ENCODE assay signal across 14 cellular contexts in genomic region chr2:8822218-8822617, GRCh38. TPM values are rescaled to one million over a fixed set of nuclear protein-coding genes. Genes with fewer than 3 reads are reported as not detected.
DNase-seq lines count a peak whose midpoint lies in the region; ATAC-seq and TF ChIP-seq lines count a peak whose summit lies in the region.
"Had no signal": no experiment of that assay in that cellular context is flagged by ENCODE, and none has a peak within 500 bp of the region (broad histone marks: within the 10 kb centered on the region; RNA-seq: fewer than 3 reads in every experiment).

No MANE protein-coding gene starts in this region.

- CTCF ChIA-PET in MCF 10A (lab: Yijun Ruan, JAX) = interaction anchor here (0.7 kb wide), 1 partner anchor 9 kb away, joined by 3 read pairs; no protein-coding TSS in a partner anchor
- CTCF ChIA-PET in PC-9 (lab: Charles Lee) = no interaction called here

- H3F3A ChIP-seq in PC-9 (ENCODE audit: insufficient read depth, low read depth) = peaks cover 11% of the 10 kb centered on the region; the same call in 1 of the 2 replicates

- DNase-seq in Kasumi-1 (lab: John Stamatoyannopoulos, UW) (peak; percentile 43 to 54), MCF 10A (ENCODE audit: unreplicated experiment) (peak; percentile 81), iris pigment epithelial cell (ENCODE audit: low read depth) (peak; percentile 46), glutamatergic neuron (no peak), PC-9 (no peak)
- DNase-seq: C1 segment of cervical spinal cord; effector memory CD8-positive, alpha-beta T cell; GDM1; naive thymus-derived CD4-positive, alpha-beta T cell; NCI-H1436 had no signal

- peak overlapping the region; percentile 15 for H3K27ac ChIP-seq in skeletal muscle tissue (ENCODE audit: low read depth, low read length)
- no peak overlapping the region for H3K27ac ChIP-seq in PC-9

- no peak overlapping the region for H2AFZ ChIP-seq in PC-9

- no peak overlapping the region for H3K4me3 ChIP-seq in skeletal muscle tissue (ENCODE audit: low read length in 3 of 3)
- no peak overlapping the region for H3K4me3 ChIP-seq in PC-9

- H3K27me3 ChIP-seq in skeletal muscle tissue (ENCODE audit: control insufficient read depth in 3 of 3, insufficient read depth in 3 of 3, low read length in 3 of 3) (no peaks in the 10 kb centered on the region), PC-9 (ENCODE audit: insufficient read depth, low read depth) (no peaks in the 10 kb centered on the region)

- H3K4me2 ChIP-seq in PC-9 = no peak overlapping the region

- intact Hi-C loops in MCF 10A (cut with micrococcal nuclease) = no loop called here
- intact Hi-C loops in PC-9 (cut with micrococcal nuclease; ENCODE audit: unreplicated experiment) = no loop called here

- H3K4me3 Mint-ChIP-seq in MCF 10A (ENCODE audit: unreplicated experiment) = no peak overlapping the region
- no peak overlapping the region for H3K4me3 Mint-ChIP-seq in glutamatergic neuron (ENCODE audit: unreplicated experiment)
- H3K4me3 Mint-ChIP-seq: effector memory CD8-positive, alpha-beta T cell; naive thymus-derived CD4-positive, alpha-beta T cell; T-helper 2 cell treated with Interferon-gamma antibody and Interleukin-4, amounts not matched to agents 5 μg/mL and 100 μg/mL, for 36 hours had no signal

- H3K9me2 ChIP-seq in PC-9 (ENCODE audit: insufficient read depth) = no peaks in the 10 kb centered on the region

- H3K9me3 Mint-ChIP-seq in MCF 10A (ENCODE audit: unreplicated experiment) = no peaks in the 10 kb centered on the region
- H3K9me3 Mint-ChIP-seq in glutamatergic neuron (ENCODE audit: unreplicated experiment) = no peaks in the 10 kb centered on the region
- H3K9me3 Mint-ChIP-seq: effector memory CD8-positive, alpha-beta T cell; T-helper 2 cell treated with Interferon-gamma antibody and Interleukin-4, amounts not matched to agents 5 μg/mL and 100 μg/mL, for 36 hours had no signal

- no peaks in the 10 kb centered on the region for H3K27me3 Mint-ChIP-seq in MCF 10A (ENCODE audit: insufficient read depth, unreplicated experiment)
- no peaks in the 10 kb centered on the region for H3K27me3 Mint-ChIP-seq in glutamatergic neuron (ENCODE audit: unreplicated experiment)
- H3K27me3 Mint-ChIP-seq: effector memory CD8-positive, alpha-beta T cell; naive thymus-derived CD4-positive, alpha-beta T cell had no signal

- BruUV-seq in MCF 10A (replicated peaks; lab: Mats Ljungman, UMichigan) = no TSS peak
- BruUV-seq in PC-9 (replicated peaks; lab: Mats Ljungman, UMichigan) = no TSS peak

- H3K9ac ChIP-seq in skeletal muscle tissue (ENCODE audit: low read depth in 1 of 3, low read length in 3 of 3) = no peak overlapping the region

- H3K4me1 Mint-ChIP-seq in MCF 10A (ENCODE audit: insufficient read depth, unreplicated experiment) (peaks cover 21% of the 10 kb centered on the region), glutamatergic neuron (ENCODE audit: low read depth, unreplicated experiment) (peaks cover 1% of the 10 kb centered on the region)

- H3K4me1 ChIP-seq in skeletal muscle tissue (ENCODE audit: control insufficient read depth in 3 of 3, insufficient read depth in 3 of 3, low read length in 3 of 3) (peaks cover 8 to 17% (median 12%) of the 10 kb centered on the region in 3 donors), PC-9 (replicated peaks; ENCODE audit: insufficient read depth) (0 out of 2 replicates have a peak, but pooled peaks cover 6% of the 10 kb centered on the region)

- POLR2A ChIA-PET in MCF 10A (lab: Yijun Ruan, JAX) (interaction anchor here (1.2 to 3.6 kb wide), 4 partner anchors 10 to 488 kb away, joined by 4 to 36 read pairs (median 15); partner anchors contain the start of gene KIDINS220), PC-9 (lab: Charles Lee; ENCODE audit: unreplicated experiment) (no interaction called here)

- no peaks in the 10 kb centered on the region for H3K79me2 ChIP-seq in PC-9 (ENCODE audit: low read depth)

- H3K36me3 Mint-ChIP-seq in MCF 10A (ENCODE audit: insufficient read depth, unreplicated experiment) (peaks cover 36% of the 10 kb centered on the region), glutamatergic neuron (ENCODE audit: unreplicated experiment) (no peaks in the 10 kb centered on the region)

- no peaks in the 10 kb centered on the region for H4K20me1 ChIP-seq in PC-9 (ENCODE audit: insufficient read depth)

- H3K9me3 ChIP-seq in skeletal muscle tissue (ENCODE audit: control insufficient read depth in 3 of 3, low read length in 3 of 3) (no peaks in the 10 kb centered on the region), PC-9 (ENCODE audit: insufficient read depth, low read depth) (no peaks in the 10 kb centered on the region)

- ATAC-seq in GM19395 (IDR thresholded peaks at IDR 0.05; ENCODE audit: unreplicated experiment) = no peak
- ATAC-seq in GM18502 (IDR thresholded peaks at IDR 0.05; ENCODE audit: poor library complexity, unreplicated experiment) = no peak
- ATAC-seq: effector memory CD8-positive, alpha-beta T cell; naive thymus-derived CD4-positive, alpha-beta T cell had no signal

- H3K27ac Mint-ChIP-seq in MCF 10A (ENCODE audit: low read depth, unreplicated experiment) = peak overlapping the region; percentile 70
- no peak overlapping the region for H3K27ac Mint-ChIP-seq in glutamatergic neuron (ENCODE audit: unreplicated experiment)
- H3K27ac Mint-ChIP-seq: effector memory CD8-positive, alpha-beta T cell; T-helper 2 cell treated with Interferon-gamma antibody and Interleukin-4, amounts not matched to agents 5 μg/mL and 100 μg/mL, for 36 hours had no signal

- TF ChIP-seq CTCF in MCF 10A (IDR thresholded peaks at IDR 0.05; ENCODE audit: unreplicated experiment) (no peak), glutamatergic neuron (IDR thresholded peaks at IDR 0.05; ENCODE audit: partially characterized antibody, unreplicated experiment) (no peak), PC-9 (conservative IDR thresholded peaks at IDR 0.05) (no peak)

- H3K36me3 ChIP-seq in skeletal muscle tissue (ENCODE audit: control insufficient read depth in 3 of 3, insufficient read depth in 3 of 3, low read length in 3 of 3) = peaks cover 5 to 9% (median 8%) of the 10 kb centered on the region in 3 donors
- no peaks in the 10 kb centered on the region; the same call in 1 of the 2 replicates for H3K36me3 ChIP-seq in PC-9 (ENCODE audit: low read depth)

RNA-seq across cellular contexts. Expression of gene KIDINS220, which starts 15.2 kb away (rescaled TPM):
- total RNA-seq in MCF 10A (2022) = 41.8 and 42.3 TPM in 2 replicates
- 88.7 TPM for total RNA-seq in skeletal muscle tissue
- 188 TPM for total RNA-seq in glutamatergic neuron (ENCODE audit: unreplicated experiment)
- 11.0 and 13.9 TPM in 2 replicates for total RNA-seq in PC-9 (2021)

Comparison
In these comparisons a context has a peak if more than half of its experiments do, and no peak if none do; other contexts are left out.
1. DNase-seq: peak in Kasumi-1 (2 of 2), MCF 10A (single experiment) and iris pigment epithelial cell (single experiment); none in glutamatergic neuron (single experiment) and PC-9 (0 of 2).